16 cellular contexts compared by ENCODE assay signal in genomic region chr4:82864336-82865001, GRCh38. TPM values are rescaled to one million over a fixed set of nuclear protein-coding genes. Genes with fewer than 3 reads are reported as not detected.
A peak's percentile ranks its signal among the peaks of the same experiment; 100 is the strongest.
DNase-seq lines count a peak whose midpoint lies in the region; ATAC-seq, FAIRE-seq and TF ChIP-seq lines count a peak whose summit lies in the region.
"Had no signal": no experiment of that assay in that cellular context is flagged by ENCODE, and none has a peak within 500 bp of the region (broad histone marks: within the 10 kb centered on the region; RNA-seq: fewer than 3 reads in every experiment).

No MANE protein-coding gene starts in this region.

- FAIRE-seq in GM12891 (lab: Jason Lieb, UNC): peak; percentile 69

- H3K36me3 Mint-ChIP-seq in activated T-cell treated with anti-CD3 and anti-CD28 coated beads, Interleukin-2, amount 50 U/mL, for 72 hours (ENCODE audit: insufficient read depth in 2 of 2): peaks cover 10 to 36% of the 10 kb centered on the region in 2 donors

- H3K4me3 Mint-ChIP-seq in activated T-cell treated with anti-CD3 and anti-CD28 coated beads, Interleukin-2, amount 50 U/mL, for 72 hours: peak overlapping the region; percentile 73 to 75

- peaks cover 0 to 9% (median 0%) of the 10 kb centered on the region in 11 experiments; a peak in 2 of 22 replicates for H4K20me1 ChIP-seq in BLaER1 treated with 17β-estradiol and CSF1 and Interleukin-3, amounts not matched to agents 10 nM and 100 nM
- H4K20me1 ChIP-seq in fibroblast of lung (ENCODE audit: control insufficient read depth, extremely low read depth, insufficient read depth, low read length): no peaks in the 10 kb centered on the region
- H4K20me1 ChIP-seq: BLaER1 had no signal

- peaks cover 88 to 100% (median 98%) of the 10 kb centered on the region in 11 experiments for H3K36me3 ChIP-seq in BLaER1 treated with 17β-estradiol and CSF1 and Interleukin-3, amounts not matched to agents 10 nM and 100 nM
- peaks cover 10% of the 10 kb centered on the region for H3K36me3 ChIP-seq in fibroblast of lung (ENCODE audit: control insufficient read depth, insufficient read depth, low read length)

- H3K4me1 Mint-ChIP-seq in activated T-cell treated with anti-CD3 and anti-CD28 coated beads, Interleukin-2, amount 50 U/mL, for 72 hours (ENCODE audit: low read depth): peaks cover 34% of the 10 kb centered on the region

- H3K9ac ChIP-seq in BLaER1 treated with 17β-estradiol and CSF1 and Interleukin-3, amounts not matched to agents 10 nM and 100 nM: peak overlapping the region in 4 of 11 experiments; percentile 3 to 40 (median 18); a peak in 6 of 22 replicates
- H3K9ac ChIP-seq in fibroblast of lung (ENCODE audit: insufficient read depth, low read length): no peak overlapping the region
- H3K9ac ChIP-seq: BLaER1 had no signal

- H3K4me3 ChIP-seq in BLaER1 treated with 17β-estradiol and CSF1 and Interleukin-3, amounts not matched to agents 10 nM and 100 nM: no peak overlapping the region
- no peak overlapping the region for H3K4me3 ChIP-seq in fibroblast of lung (replicated peaks in 1 of 4; ENCODE audit: control extremely low read depth in 1 of 4, insufficient read depth in 1 of 4, low read depth in 3 of 4, low read length in 4 of 4)
- H3K4me3 ChIP-seq in foreskin fibroblast (ENCODE audit: low read depth in 1 of 2, low read length in 2 of 2): no peak overlapping the region
- H3K4me3 ChIP-seq: adrenal gland, BLaER1 had no signal

- ATAC-seq in activated T-cell treated with anti-CD3 and anti-CD28 coated beads, Interleukin-2, amount 50 U/mL, for 72 hours (replicated peaks in 1 of 2): peak; percentile 70 to 81
- ATAC-seq in Right ventricle myocardium superior (ENCODE audit: poor library complexity): no peak

- peak overlapping the region; percentile 83 for H3K27ac Mint-ChIP-seq in activated T-cell treated with anti-CD3 and anti-CD28 coated beads, Interleukin-2, amount 50 U/mL, for 72 hours

- peaks cover 17% of the 10 kb centered on the region for H3K79me2 ChIP-seq in fibroblast of lung (ENCODE audit: control insufficient read depth, insufficient read depth, low read length)

- intact Hi-C loops in Right ventricle myocardium superior (cut with DNase I): no loop called here

- peak overlapping the region; percentile 36 to 87 (median 82); a peak in 20 of 22 replicates for H3K27ac ChIP-seq in BLaER1 treated with 17β-estradiol and CSF1 and Interleukin-3, amounts not matched to agents 10 nM and 100 nM
- peak overlapping the region; percentile 75 for H3K27ac ChIP-seq in fibroblast of lung (ENCODE audit: insufficient read depth, low read length)
- H3K27ac ChIP-seq: BLaER1 had no signal

- no peaks in the 10 kb centered on the region for H3K9me3 Mint-ChIP-seq in activated T-cell treated with anti-CD3 and anti-CD28 coated beads, Interleukin-2, amount 50 U/mL, for 72 hours

- H3K4me2 ChIP-seq in BLaER1 treated with 17β-estradiol and CSF1 and Interleukin-3, amounts not matched to agents 10 nM and 100 nM: peak overlapping the region in 7 of 11 experiments; percentile 61 to 82 (median 65); a peak in 10 of 22 replicates
- H3K4me2 ChIP-seq in fibroblast of lung (ENCODE audit: extremely low read depth, insufficient read depth, low read length): no peak overlapping the region
- H3K4me2 ChIP-seq: BLaER1 had no signal

- peaks cover 0 to 15% (median 0%) of the 10 kb centered on the region in 11 experiments; a peak in 5 of 22 replicates for H3K9me3 ChIP-seq in BLaER1 treated with 17β-estradiol and CSF1 and Interleukin-3, amounts not matched to agents 10 nM and 100 nM (replicated peaks in 1 of 11)
- no peaks in the 10 kb centered on the region for H3K9me3 ChIP-seq in fibroblast of lung (ENCODE audit: control insufficient read depth, insufficient read depth, low read depth, low read length)
- H3K9me3 ChIP-seq: adrenal gland, BLaER1 had no signal

- no peak for TF ChIP-seq CTCF in fibroblast of lung (conservative IDR thresholded peaks at IDR 0.05 in 1 of 2, IDR thresholded peaks at IDR 0.05 in 1 of 2; ENCODE audit: low read depth in 1 of 2, low read length in 2 of 2)
- TF ChIP-seq CTCF in foreskin fibroblast (IDR thresholded peaks at IDR 0.05; ENCODE audit: low read depth, low read length): no peak

- H3K27me3 Mint-ChIP-seq in activated T-cell treated with anti-CD3 and anti-CD28 coated beads, Interleukin-2, amount 50 U/mL, for 72 hours (ENCODE audit: low read depth): no peaks in the 10 kb centered on the region

- no peak overlapping the region for H2AFZ ChIP-seq in fibroblast of lung (ENCODE audit: low read length)

- no peaks in the 10 kb centered on the region for H3K27me3 ChIP-seq in BLaER1 treated with 17β-estradiol and CSF1 and Interleukin-3, amounts not matched to agents 10 nM and 100 nM
- H3K27me3 ChIP-seq in fibroblast of lung (ENCODE audit: control insufficient read depth, insufficient read depth, low read length): no peaks in the 10 kb centered on the region
- H3K27me3 ChIP-seq: adrenal gland, BLaER1 had no signal

- no peak for TF ChIP-seq POLR2A in GM12891 (IDR thresholded peaks at IDR 0.05; ENCODE audit: low read depth, low read length)

- H3K4me1 ChIP-seq in BLaER1 treated with 17β-estradiol and CSF1 and Interleukin-3, amounts not matched to agents 10 nM and 100 nM: peaks cover 6 to 37% (median 25%) of the 10 kb centered on the region in 10 experiments; a peak in 19 of 20 replicates
- peaks cover 5% of the 10 kb centered on the region for H3K4me1 ChIP-seq in fibroblast of lung (ENCODE audit: control insufficient read depth, extremely low read depth, insufficient read depth, low read length)

- DNase-seq in GM12891 (ENCODE audit: insufficient read length, low spot score) (no peak), fibroblast of lung (ENCODE audit: low read depth in 2 of 2) (no peak), foreskin fibroblast (no peak), NCI-H226 (no peak), DMS79 (lab: John Stamatoyannopoulos, UW) (no peak), Right ventricle myocardium superior (no peak)
- DNase-seq in activated T-cell treated with anti-CD3 and anti-CD28 coated beads, Interleukin-2, amount 50 U/mL, for 72 hours: peak; percentile 23 to 34
- DNase-seq: activated CD4-positive, CD25-positive, alpha-beta regulatory T cell; adrenal gland; dermis blood vessel endothelial cell; H7; midbrain; stimulated activated CD4-positive, alpha-beta T cell treated with anti-CD3 and anti-CD28 coated beads, Interleukin-4, amount 100 ng/mL, for 1 hour; stimulated activated naive CD4-positive, alpha-beta T cell had no signal

TF ChIP-seq in GM12891, 5 proteins besides CTCF, POLR2A, EP300 and RAD21:
- TF ChIP-seq POU2F2 (IDR thresholded peaks at IDR 0.05; ENCODE audit: low read depth, low read length) (no peak), TAF1 (IDR thresholded peaks at IDR 0.05; ENCODE audit: low read depth, low read length) (no peak), POLR2AphosphoS5 (IDR thresholded peaks at IDR 0.05; ENCODE audit: low read depth, low read length) (no peak), PAX5 (IDR thresholded peaks at IDR 0.05; ENCODE audit: insufficient read depth, low read length, severe bottlenecking) (no peak), SPI1 (IDR thresholded peaks at IDR 0.05; ENCODE audit: low read depth, low read length) (no peak)

RNA-seq across cellular contexts. Expression of gene SEC31A, which starts 26.5 kb away (rescaled TPM):
- 96.3 TPM for polyA plus RNA-seq in GM12891 (2012; ENCODE audit: low read depth, missing spikeins)
- 100 to 1,000 TPM; 103 to 106 TPM for total RNA-seq in activated T-cell treated with anti-CD3 and anti-CD28 coated beads, Interleukin-2, amount 50 U/mL, for 72 hours
- total RNA-seq in fibroblast of lung (297 and 342 TPM in 2 replicates), Right ventricle myocardium superior (82.1 TPM)
- 421 and 472 TPM in 2 replicates for polyA plus RNA-seq in fibroblast of lung
- 226 and 287 TPM in 2 replicates for polyA plus RNA-seq in fibroblast of lung (2012)
- 148 and 211 TPM in 2 replicates for polyA minus RNA-seq in fibroblast of lung (ENCODE audit: low replicate concordance)

RNA-seq across cellular contexts. Expression of gene THAP9, which starts 36.1 kb away (rescaled TPM):
- 2.4 TPM for polyA plus RNA-seq in GM12891 (2012; ENCODE audit: low read depth, missing spikeins)
- total RNA-seq in activated T-cell treated with anti-CD3 and anti-CD28 coated beads, Interleukin-2, amount 50 U/mL, for 72 hours: 1 to 10 TPM; 4.4 to 4.6 TPM
- total RNA-seq in fibroblast of lung (5.6 and 6.2 TPM in 2 replicates), Right ventricle myocardium superior (5.6 TPM)
- 1.7 and 2.4 TPM in 2 replicates for polyA plus RNA-seq in fibroblast of lung
- 0.82 and 1.0 TPM in 2 replicates for polyA plus RNA-seq in fibroblast of lung (2012)
- polyA minus RNA-seq in fibroblast of lung (ENCODE audit: low replicate concordance): 0.98 TPM in 1 of 2 replicates, not detected in the other

Comparison
In these comparisons a context has a peak if more than half of its experiments do, and no peak if none do; other contexts are left out.
1. DNase-seq: peak in activated T-cell treated with anti-CD3 and anti-CD28 coated beads, Interleukin-2, amount 50 U/mL, for 72 hours (2 of 2); none in GM12891 (single experiment), fibroblast of lung (0 of 2), foreskin fibroblast (0 of 2), NCI-H226 (single experiment), DMS79 (single experiment) and Right ventricle myocardium superior (single experiment).